In genomic region chr2:225019100-225019499, GRCh38 we compare ENCODE assay signal across 13 cellular contexts.
"Had no signal": no experiment of that assay in that cellular context is flagged by ENCODE, and none has a peak within 500 bp of the region (broad histone marks: within the 10 kb centered on the region; RNA-seq: fewer than 3 reads in every experiment).

No MANE protein-coding gene starts in this region.

- H3K27ac ChIP-seq: colonic mucosa, gastrocnemius medialis, heart right ventricle, left ventricle myocardium inferior, thyroid gland had no signal

- H3K27ac Mint-ChIP-seq: memory B cell had no signal

- H3K4me3 Mint-ChIP-seq: memory B cell had no signal

- H3K4me1 ChIP-seq: colonic mucosa, gastrocnemius medialis, heart right ventricle, left ventricle myocardium inferior, thyroid gland had no signal

- DNase-seq: activated effector memory CD4-positive, alpha-beta T cell treated with anti-CD3 and anti-CD28 coated beads, Interleukin-2, amount 50 U/mL, for 16 hours; colonic mucosa; gastrocnemius medialis; heart right ventricle; left ventricle myocardium inferior; retina; stimulated activated CD4-positive, alpha-beta T cell treated with anti-CD3 and anti-CD28 coated beads, Interleukin-15, amount 100 ng/mL, for 24 hours; stimulated activated CD4-positive, alpha-beta T cell treated with anti-CD3 and anti-CD28 coated beads, Interleukin-4, amount 100 ng/mL, for 24 hours; T-helper 2 cell; thyroid gland had no signal

- H3K9me3 ChIP-seq: colonic mucosa, gastrocnemius medialis, heart right ventricle, left ventricle myocardium inferior, thyroid gland had no signal

- H3K27me3 Mint-ChIP-seq: memory B cell had no signal

- H3K36me3 ChIP-seq: colonic mucosa, gastrocnemius medialis, heart right ventricle, left ventricle myocardium inferior, thyroid gland had no signal

- H3K4me3 ChIP-seq: colonic mucosa, gastrocnemius medialis, heart right ventricle, left ventricle myocardium inferior, thyroid gland had no signal

- H3K9me3 Mint-ChIP-seq: memory B cell had no signal

- ATAC-seq: gastrocnemius medialis, heart right ventricle had no signal

- H3K27me3 ChIP-seq: colonic mucosa, gastrocnemius medialis, thyroid gland had no signal

- FAIRE-seq: endothelial cell of umbilical vein, urothelium cell line had no signal
